8 cellular contexts compared by ENCODE assay signal in genomic region chr4:80071643-80072606, GRCh38. TPM values are rescaled to one million over a fixed set of nuclear protein-coding genes. Genes with fewer than 3 reads are reported as not detected.
A peak's percentile ranks its signal among the peaks of the same experiment; 100 is the strongest.
DNase-seq lines count a peak whose midpoint lies in the region; ATAC-seq and TF ChIP-seq lines count a peak whose summit lies in the region.

No MANE protein-coding gene starts in this region.

- H3K27me3 ChIP-seq in right atrium auricular region: no peaks in the 10 kb centered on the region
- no peaks in the 10 kb centered on the region for H3K27me3 ChIP-seq in gastrocnemius medialis

- H3K36me3 Mint-ChIP-seq in activated naive CD8-positive, alpha-beta T cell treated with anti-CD3 and anti-CD28 coated beads, Interleukin-2, amount 10 ng/mL, durations not matched to agents 7 days and 5 days: peaks cover 17% of the 10 kb centered on the region

- no peak for TF ChIP-seq POLR2A in gastrocnemius medialis (IDR thresholded peaks at IDR 0.05)

- peaks cover 5% of the 10 kb centered on the region for H3K27me3 Mint-ChIP-seq in activated naive CD8-positive, alpha-beta T cell treated with anti-CD3 and anti-CD28 coated beads, Interleukin-2, amount 10 ng/mL, durations not matched to agents 7 days and 5 days

- no peak for TF ChIP-seq CTCF in C4-2B (conservative IDR thresholded peaks at IDR 0.05)
- TF ChIP-seq CTCF in right atrium auricular region (IDR thresholded peaks at IDR 0.05): no peak
- no peak for TF ChIP-seq CTCF in gastrocnemius medialis (IDR thresholded peaks at IDR 0.05 in 4 of 5, conservative IDR thresholded peaks at IDR 0.05 in 1 of 5)

- intact Hi-C loops in gastrocnemius medialis (cut with DNase I; ENCODE audit: low total_unique reads): loop anchor here (5.0 kb wide), 1 partner anchor 110 kb away; no protein-coding TSS in a partner anchor

- DNase-seq in SK-N-MC (ENCODE audit: low read depth, low spot score): no peak
- peak; percentile 60 for DNase-seq in activated naive CD8-positive, alpha-beta T cell treated with anti-CD3 and anti-CD28 coated beads, Interleukin-2, amount 10 ng/mL, durations not matched to agents 7 days and 5 days
- DNase-seq in right atrium auricular region (ENCODE audit: low spot score): peak; percentile 62
- peak in 1 of 2 donors; percentile 8 for DNase-seq in gastrocnemius medialis
- no peak for DNase-seq in OCI-M2 (lab: John Stamatoyannopoulos, UW; ENCODE audit: unreplicated experiment)

- H3K4me1 ChIP-seq in right atrium auricular region (peaks cover 0 to 33% of the 10 kb centered on the region in 2 donors), gastrocnemius medialis (peaks cover 0 to 4% of the 10 kb centered on the region in 2 donors)

- peak overlapping the region; percentile 94 for H3K4me3 Mint-ChIP-seq in activated naive CD8-positive, alpha-beta T cell treated with anti-CD3 and anti-CD28 coated beads, Interleukin-2, amount 10 ng/mL, durations not matched to agents 7 days and 5 days

- no peaks in the 10 kb centered on the region for H3K9me3 Mint-ChIP-seq in activated naive CD8-positive, alpha-beta T cell treated with anti-CD3 and anti-CD28 coated beads, Interleukin-2, amount 10 ng/mL, durations not matched to agents 7 days and 5 days

- H3K27ac ChIP-seq in C4-2B (peak overlapping the region; percentile 73), SK-N-MC (no peak overlapping the region), right atrium auricular region (peak overlapping the region; percentile 92 to 96), gastrocnemius medialis (peak overlapping the region; percentile 78 to 85 (median 82))

- ATAC-seq in GM19397 (IDR thresholded peaks at IDR 0.05; ENCODE audit: unreplicated experiment): peak; percentile 27
- ATAC-seq in HG03460 (IDR thresholded peaks at IDR 0.05; ENCODE audit: unreplicated experiment): peak; percentile 25
- ATAC-seq in activated naive CD8-positive, alpha-beta T cell treated with anti-CD3 and anti-CD28 coated beads, Interleukin-2, amount 10 ng/mL, durations not matched to agents 7 days and 5 days (ENCODE audit: low read depth): peak; percentile 27
- ATAC-seq in gastrocnemius medialis: peak; percentile 10 to 35

- peak overlapping the region; percentile 86 for H3K27ac Mint-ChIP-seq in activated naive CD8-positive, alpha-beta T cell treated with anti-CD3 and anti-CD28 coated beads, Interleukin-2, amount 10 ng/mL, durations not matched to agents 7 days and 5 days

- H3K4me1 Mint-ChIP-seq in activated naive CD8-positive, alpha-beta T cell treated with anti-CD3 and anti-CD28 coated beads, Interleukin-2, amount 10 ng/mL, durations not matched to agents 7 days and 5 days: peaks cover 26% of the 10 kb centered on the region

- POLR2A ChIA-PET in activated naive CD8-positive, alpha-beta T cell treated with anti-CD3 and anti-CD28 coated beads, Interleukin-2, amount 10 ng/mL, durations not matched to agents 7 days and 5 days (lab: Charles Lee): interaction anchor here (0.6 to 3.3 kb wide), 5 partner anchors 13 to 110 kb away, joined by 3 to 14 read pairs (median 12); no protein-coding TSS in a partner anchor

- no peaks in the 10 kb centered on the region for H3K9me3 ChIP-seq in SK-N-MC (ENCODE audit: low read depth, low read length)
- H3K9me3 ChIP-seq in right atrium auricular region: no peaks in the 10 kb centered on the region
- no peaks in the 10 kb centered on the region for H3K9me3 ChIP-seq in gastrocnemius medialis

- peak overlapping the region; percentile 75 for H3K9ac ChIP-seq in SK-N-MC (ENCODE audit: insufficient read length)

- peak overlapping the region; percentile 84 for H3K4me3 ChIP-seq in SK-N-MC
- peak overlapping the region; percentile 91 to 95 for H3K4me3 ChIP-seq in right atrium auricular region
- H3K4me3 ChIP-seq in gastrocnemius medialis: peak overlapping the region; percentile 79 to 92 (median 86)

- H3K36me3 ChIP-seq in SK-N-MC (ENCODE audit: insufficient read depth, low read length): no peaks in the 10 kb centered on the region
- peaks cover 21% of the 10 kb centered on the region for H3K36me3 ChIP-seq in right atrium auricular region
- no peaks in the 10 kb centered on the region for H3K36me3 ChIP-seq in gastrocnemius medialis

- in situ Hi-C loops in gastrocnemius medialis (cut with MboI; ENCODE audit: low sequenced_read_pairs in 4 of 4): no loop called here

RNA-seq across cellular contexts. Expression of gene ANTXR2, which starts 1.1 kb away (rescaled TPM):
- total RNA-seq in activated naive CD8-positive, alpha-beta T cell treated with anti-CD3 and anti-CD28 coated beads, Interleukin-2, amount 10 ng/mL, durations not matched to agents 7 days and 5 days: 10 to 100 TPM; 20.8 to 27.6 TPM
- total RNA-seq in right atrium auricular region: 10 to 100 TPM; 24.5 to 32.8 TPM
- total RNA-seq in gastrocnemius medialis: 10 to 100 TPM; 14.5 to 41.0 (median 23.1) TPM

Comparison
In these comparisons a context has a peak if more than half of its experiments do, and no peak if none do; other contexts are left out.
1. DNase-seq: peak in activated naive CD8-positive, alpha-beta T cell treated with anti-CD3 and anti-CD28 coated beads, Interleukin-2, amount 10 ng/mL, durations not matched to agents 7 days and 5 days (single experiment) and right atrium auricular region (single experiment); none in SK-N-MC (single experiment) and OCI-M2 (single experiment).
2. Peak in every context shown above with its lines, with median percentiles within 50 percentile points of each other: ATAC-seq and H3K4me3 ChIP-seq.